Comparison of ENCODE assay signal across 8 cellular contexts in genomic region chr6:108260809-108261569, GRCh38.
DNase-seq lines count a peak whose midpoint lies in the region; ATAC-seq lines count a peak whose summit lies in the region.

SNX3 (minus strand) TSS chr6:108261040; CDS start chr6:108260921, 119 bp downstream.

- ATAC-seq in GM19025 (IDR thresholded peaks at IDR 0.05; ENCODE audit: low read depth, unreplicated experiment) (peak; percentile 87), HG03342 (IDR thresholded peaks at IDR 0.05; ENCODE audit: unreplicated experiment) (peak; percentile 91)

- DNase-seq in AML-193 (lab: John Stamatoyannopoulos, UW) (peak; percentile 95 to 97), NCI-H446 (lab: John Stamatoyannopoulos, UW) (peak; percentile 73 to 94), cerebellar nuclear complex (lab: John Stamatoyannopoulos, UW) (peak; percentile 17 to 54), islet precursor cell (peak; percentile 99)
- DNase-seq in activated CD4-positive, CD25-positive, alpha-beta regulatory T cell treated with anti-CD3 and anti-CD28 coated beads, Interleukin-2, amount 50 U/mL, for 72 hours: peak; percentile 91
- peak; percentile 77 to 85 (median 84) for DNase-seq in stimulated activated CD4-positive, alpha-beta T cell treated with anti-CD3 and anti-CD28 coated beads, Interleukin-12 subunit alpha, Interleukin-12 subunit beta, amount 100 ng/mL, for 48 hours (ENCODE audit: low read depth in 2 of 3, low spot score in 1 of 3)

Comparison
In these comparisons a context has a peak if more than half of its experiments do, and no peak if none do; other contexts are left out.
1. Peak in every context shown above with its lines: DNase-seq and ATAC-seq.
2. DNase-seq: peak in every context shown above with its lines; median percentile 99 in islet precursor cell; 96 in AML-193; 91 in activated CD4-positive, CD25-positive, alpha-beta regulatory T cell treated with anti-CD3 and anti-CD28 coated beads, Interleukin-2, amount 50 U/mL, for 72 hours; 84 in stimulated activated CD4-positive, alpha-beta T cell treated with anti-CD3 and anti-CD28 coated beads, Interleukin-12 subunit alpha, Interleukin-12 subunit beta, amount 100 ng/mL, for 48 hours; 84 in NCI-H446; 36 in cerebellar nuclear complex.